Comparison of ENCODE assay signal across 8 cellular contexts in genomic region chr7:103524042-103524907, GRCh38.
A peak's percentile ranks its signal among the peaks of the same experiment; 100 is the strongest.
DNase-seq lines count a peak whose midpoint lies in the region; ATAC-seq, FAIRE-seq and TF ChIP-seq lines count a peak whose summit lies in the region.

No MANE protein-coding gene starts in this region.

- no peak overlapping the region for H3K27ac ChIP-seq in kidney (ENCODE audit: low read depth in 2 of 2, low read length in 2 of 2)
- H3K27ac ChIP-seq in uterus = no peak overlapping the region

- H3K4me3 ChIP-seq in kidney (ENCODE audit: low read length in 2 of 2) (no peak overlapping the region), uterus (no peak overlapping the region)

- H3K36me3 ChIP-seq in kidney (ENCODE audit: control insufficient read depth in 1 of 2, insufficient read depth in 2 of 2, low read length in 2 of 2) = no peaks in the 10 kb centered on the region
- H3K36me3 ChIP-seq in uterus = no peaks in the 10 kb centered on the region

- TF ChIP-seq CTCF in kidney (IDR thresholded peaks at IDR 0.05; ENCODE audit: borderline replicate concordance, extremely low read depth, insufficient read depth) = peak; percentile 49
- TF ChIP-seq CTCF in uterus (IDR thresholded peaks at IDR 0.05) = peak in 2 of 4 experiments; percentile 22 to 28

- no peaks in the 10 kb centered on the region for H3K27me3 ChIP-seq in uterus

- no peak for ATAC-seq in esophagus mucosa

- H3K9me3 ChIP-seq in kidney (ENCODE audit: control insufficient read depth in 1 of 2, low read length in 2 of 2) = no peaks in the 10 kb centered on the region
- H3K9me3 ChIP-seq in uterus = no peaks in the 10 kb centered on the region

- FAIRE-seq in kidney (lab: Jason Lieb, UNC) = peak; percentile 37

- TF ChIP-seq POLR2A in uterus (IDR thresholded peaks at IDR 0.05) = no peak

- no peak overlapping the region for H3K9ac ChIP-seq in kidney (ENCODE audit: low read length in 2 of 2)

- DNase-seq in DMS153 treated with DMSO at 0.1 percent for 48 hours (lab: John Stamatoyannopoulos, UW; ENCODE audit: unreplicated experiment) (peak; percentile 9), LHCN-M2 (ENCODE audit: low read depth) (peak; percentile 40), amniotic epithelial cell (ENCODE audit: low read depth) (peak; percentile 25), kidney (no peak), uterus (no peak), NOMO-1 treated with DMSO at 0.1 percent for 48 hours (lab: John Stamatoyannopoulos, UW; ENCODE audit: unreplicated experiment) (no peak)
- DNase-seq in activated effector memory CD4-positive, alpha-beta T cell treated with Interleukin-2 at 50 U/mL for 16 hours = no peak

- intact Hi-C loops in kidney (cut with DNase I) (no loop called here), uterus (cut with DNase I; ENCODE audit: low total_unique reads) (no loop called here)

- H3K4me1 ChIP-seq in kidney (ENCODE audit: control insufficient read depth in 1 of 2, insufficient read depth in 1 of 2, low read depth in 1 of 2, low read length in 2 of 2) (no peaks in the 10 kb centered on the region), uterus (no peaks in the 10 kb centered on the region)

Comparison
In these comparisons a context has a peak if more than half of its experiments do, and no peak if none do; other contexts are left out.
1. DNase-seq: peak in DMS153 treated with DMSO at 0.1 percent for 48 hours (single experiment), LHCN-M2 (single experiment) and amniotic epithelial cell (single experiment); none in kidney (single experiment), activated effector memory CD4-positive, alpha-beta T cell treated with Interleukin-2 at 50 U/mL for 16 hours (single experiment), uterus (0 of 2) and NOMO-1 treated with DMSO at 0.1 percent for 48 hours (single experiment).